1 cellular context compared by ENCODE assay signal in genomic region chr6:127266178-127266891, GRCh38.
TF ChIP-seq lines count a peak whose summit lies in the region.

Gene RNF146, plus strand, starts transcription at chr6:127266864. Its CDS starts 13,475 bp downstream, at chr6:127280339.

TF ChIP-seq in HEK293, 187 proteins besides CTCF, POLR2A, EP300 and RAD21 (continued from another document and continues in another):
- TF ChIP-seq GLI4 (tag by site-specific recombination; IDR thresholded peaks at IDR 0.05) (no peak), ZBTB44 (tag by site-specific recombination; IDR thresholded peaks at IDR 0.05) (peak; percentile 28; the same call in 1 of the 2 replicates), ZNF660 (tag by site-specific recombination; IDR thresholded peaks at IDR 0.05) (peak; percentile 89), MEIS1 (CRISPR knock-in tag; IDR thresholded peaks at IDR 0.05; ENCODE audit: borderline replicate concordance) (peak; percentile 7; the same call in 1 of the 2 replicates), ZBTB48 (tag by site-specific recombination; IDR thresholded peaks at IDR 0.05) (peak; percentile 90), ZBTB21 (tag by site-specific recombination; IDR thresholded peaks at IDR 0.05) (no peak), ZNF302 (tag by site-specific recombination; IDR thresholded peaks at IDR 0.05; ENCODE audit: low read depth) (no peak), ZNF610 (tag by site-specific recombination; IDR thresholded peaks at IDR 0.05; ENCODE audit: borderline replicate concordance) (peak; percentile 71; the same call in 1 of the 2 replicates), KLF10 (tag by site-specific recombination; IDR thresholded peaks at IDR 0.05) (no peak), ZBTB11 (tag by site-specific recombination; conservative IDR thresholded peaks at IDR 0.05; ENCODE audit: low read depth) (peak; percentile 43; the same call in 1 of the 2 replicates), ZNF394 (tag by site-specific recombination; IDR thresholded peaks at IDR 0.05; ENCODE audit: borderline replicate concordance) (0 out of 2 replicates have a peak, but pooled peaks have one; percentile 26), ZNF391 (tag by site-specific recombination; IDR thresholded peaks at IDR 0.05; ENCODE audit: borderline replicate concordance, low read depth) (peak; percentile 24; the same call in 1 of the 2 replicates), ZNF747 (tag by site-specific recombination; IDR thresholded peaks at IDR 0.05) (no peak), ZBTB49 (tag by site-specific recombination; IDR thresholded peaks at IDR 0.05; ENCODE audit: low read depth) (no peak), ZNF701 (tag by site-specific recombination; IDR thresholded peaks at IDR 0.05) (no peak), MYNN (tag by site-specific recombination; IDR thresholded peaks at IDR 0.05; ENCODE audit: borderline replicate concordance) (no peak), ZNF600 (tag by site-specific recombination; IDR thresholded peaks at IDR 0.05) (peak; percentile 96), ZNF211 (tag by site-specific recombination; IDR thresholded peaks at IDR 0.05; ENCODE audit: low read depth) (no peak), ZNF223 (tag by site-specific recombination; IDR thresholded peaks at IDR 0.05) (peak; percentile 50; the same call in 1 of the 2 replicates), ZNF157 (tag by site-specific recombination; IDR thresholded peaks at IDR 0.05) (no peak), ZNF843 (tag by site-specific recombination; IDR thresholded peaks at IDR 0.05) (no peak), ZNF121 (tag by site-specific recombination; IDR thresholded peaks at IDR 0.05) (no peak), SP2 (tag by site-specific recombination; IDR thresholded peaks at IDR 0.05) (no peak), ZNF175 (tag by site-specific recombination; IDR thresholded peaks at IDR 0.05) (no peak), KLF8 (tag by site-specific recombination; IDR thresholded peaks at IDR 0.05) (0 out of 2 replicates have a peak, but pooled peaks have one; percentile 44), TRIM28 (IDR thresholded peaks at IDR 0.05; ENCODE audit: borderline replicate concordance, low read length) (peak; percentile 51; the same call in 1 of the 2 replicates), ZNF521 (tag by site-specific recombination; IDR thresholded peaks at IDR 0.05) (no peak), MZF1 (tag by site-specific recombination; IDR thresholded peaks at IDR 0.05; ENCODE audit: borderline replicate concordance) (peak; percentile 43; the same call in 1 of the 2 replicates), ZNF2 (tag by site-specific recombination; IDR thresholded peaks at IDR 0.05) (peak; percentile 100), ZNF423 (tag by site-specific recombination; IDR thresholded peaks at IDR 0.05) (no peak), ZBTB10 (tag by site-specific recombination; IDR thresholded peaks at IDR 0.05) (peak; percentile 24; the same call in 1 of the 2 replicates), PATZ1 (tag by site-specific recombination; IDR thresholded peaks at IDR 0.05) (0 out of 2 replicates have a peak, but pooled peaks have one; percentile 38), PRDM1 (tag by site-specific recombination; IDR thresholded peaks at IDR 0.05) (peak; percentile 78)
- TF ChIP-seq, protein P1, sequence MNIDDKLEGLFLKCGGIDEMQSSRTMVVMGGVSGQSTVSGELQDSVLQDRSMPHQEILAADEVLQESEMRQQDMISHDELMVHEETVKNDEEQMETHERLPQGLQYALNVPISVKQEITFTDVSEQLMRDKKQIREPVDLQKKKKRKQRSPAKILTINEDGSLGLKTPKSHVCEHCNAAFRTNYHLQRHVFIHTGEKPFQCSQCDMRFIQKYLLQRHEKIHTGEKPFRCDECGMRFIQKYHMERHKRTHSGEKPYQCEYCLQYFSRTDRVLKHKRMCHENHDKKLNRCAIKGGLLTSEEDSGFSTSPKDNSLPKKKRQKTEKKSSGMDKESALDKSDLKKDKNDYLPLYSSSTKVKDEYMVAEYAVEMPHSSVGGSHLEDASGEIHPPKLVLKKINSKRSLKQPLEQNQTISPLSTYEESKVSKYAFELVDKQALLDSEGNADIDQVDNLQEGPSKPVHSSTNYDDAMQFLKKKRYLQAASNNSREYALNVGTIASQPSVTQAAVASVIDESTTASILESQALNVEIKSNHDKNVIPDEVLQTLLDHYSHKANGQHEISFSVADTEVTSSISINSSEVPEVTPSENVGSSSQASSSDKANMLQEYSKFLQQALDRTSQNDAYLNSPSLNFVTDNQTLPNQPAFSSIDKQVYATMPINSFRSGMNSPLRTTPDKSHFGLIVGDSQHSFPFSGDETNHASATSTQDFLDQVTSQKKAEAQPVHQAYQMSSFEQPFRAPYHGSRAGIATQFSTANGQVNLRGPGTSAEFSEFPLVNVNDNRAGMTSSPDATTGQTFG (tag by site-specific recombination; IDR thresholded peaks at IDR 0.05; ENCODE audit: borderline replicate concordance): no peak
- TF ChIP-seq, protein P2, sequence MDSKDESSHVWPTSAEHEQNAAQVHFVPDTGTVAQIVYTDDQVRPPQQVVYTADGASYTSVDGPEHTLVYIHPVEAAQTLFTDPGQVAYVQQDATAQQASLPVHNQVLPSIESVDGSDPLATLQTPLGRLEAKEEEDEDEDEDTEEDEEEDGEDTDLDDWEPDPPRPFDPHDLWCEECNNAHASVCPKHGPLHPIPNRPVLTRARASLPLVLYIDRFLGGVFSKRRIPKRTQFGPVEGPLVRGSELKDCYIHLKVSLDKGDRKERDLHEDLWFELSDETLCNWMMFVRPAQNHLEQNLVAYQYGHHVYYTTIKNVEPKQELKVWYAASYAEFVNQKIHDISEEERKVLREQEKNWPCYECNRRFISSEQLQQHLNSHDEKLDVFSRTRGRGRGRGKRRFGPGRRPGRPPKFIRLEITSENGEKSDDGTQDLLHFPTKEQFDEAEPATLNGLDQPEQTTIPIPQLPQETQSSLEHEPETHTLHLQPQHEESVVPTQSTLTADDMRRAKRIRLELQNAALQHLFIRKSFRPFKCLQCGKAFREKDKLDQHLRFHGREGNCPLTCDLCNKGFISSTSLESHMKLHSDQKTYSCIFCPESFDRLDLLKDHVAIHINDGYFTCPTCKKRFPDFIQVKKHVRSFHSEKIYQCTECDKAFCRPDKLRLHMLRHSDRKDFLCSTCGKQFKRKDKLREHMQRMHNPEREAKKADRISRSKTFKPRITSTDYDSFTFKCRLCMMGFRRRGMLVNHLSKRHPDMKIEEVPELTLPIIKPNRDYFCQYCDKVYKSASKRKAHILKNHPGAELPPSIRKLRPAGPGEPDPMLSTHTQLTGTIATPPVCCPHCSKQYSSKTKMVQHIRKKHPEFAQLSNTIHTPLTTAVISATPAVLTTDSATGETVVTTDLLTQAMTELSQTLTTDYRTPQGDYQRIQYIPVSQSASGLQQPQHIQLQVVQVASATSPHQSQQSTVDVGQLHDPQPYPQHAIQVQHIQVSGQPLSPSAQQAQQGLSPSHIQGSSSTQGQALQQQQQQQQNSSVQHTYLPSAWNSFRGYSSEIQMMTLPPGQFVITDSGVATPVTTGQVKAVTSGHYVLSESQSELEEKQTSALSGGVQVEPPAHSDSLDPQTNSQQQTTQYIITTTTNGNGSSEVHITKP (tag by site-specific recombination; IDR thresholded peaks at IDR 0.05): peak; percentile 62
- TF ChIP-seq, protein P3, sequence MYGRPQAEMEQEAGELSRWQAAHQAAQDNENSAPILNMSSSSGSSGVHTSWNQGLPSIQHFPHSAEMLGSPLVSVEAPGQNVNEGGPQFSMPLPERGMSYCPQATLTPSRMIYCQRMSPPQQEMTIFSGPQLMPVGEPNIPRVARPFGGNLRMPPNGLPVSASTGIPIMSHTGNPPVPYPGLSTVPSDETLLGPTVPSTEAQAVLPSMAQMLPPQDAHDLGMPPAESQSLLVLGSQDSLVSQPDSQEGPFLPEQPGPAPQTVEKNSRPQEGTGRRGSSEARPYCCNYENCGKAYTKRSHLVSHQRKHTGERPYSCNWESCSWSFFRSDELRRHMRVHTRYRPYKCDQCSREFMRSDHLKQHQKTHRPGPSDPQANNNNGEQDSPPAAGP (tag by site-specific recombination; IDR thresholded peaks at IDR 0.05): 0 out of 2 replicates have a peak, but pooled peaks have one; percentile 12
- TF ChIP-seq, protein P4, sequence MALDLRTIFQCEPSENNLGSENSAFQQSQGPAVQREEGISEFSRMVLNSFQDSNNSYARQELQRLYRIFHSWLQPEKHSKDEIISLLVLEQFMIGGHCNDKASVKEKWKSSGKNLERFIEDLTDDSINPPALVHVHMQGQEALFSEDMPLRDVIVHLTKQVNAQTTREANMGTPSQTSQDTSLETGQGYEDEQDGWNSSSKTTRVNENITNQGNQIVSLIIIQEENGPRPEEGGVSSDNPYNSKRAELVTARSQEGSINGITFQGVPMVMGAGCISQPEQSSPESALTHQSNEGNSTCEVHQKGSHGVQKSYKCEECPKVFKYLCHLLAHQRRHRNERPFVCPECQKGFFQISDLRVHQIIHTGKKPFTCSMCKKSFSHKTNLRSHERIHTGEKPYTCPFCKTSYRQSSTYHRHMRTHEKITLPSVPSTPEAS (tag by site-specific recombination; IDR thresholded peaks at IDR 0.05): no peak
